Comparison of ENCODE assay signal across 14 cellular contexts in the genomic region with DNA sequence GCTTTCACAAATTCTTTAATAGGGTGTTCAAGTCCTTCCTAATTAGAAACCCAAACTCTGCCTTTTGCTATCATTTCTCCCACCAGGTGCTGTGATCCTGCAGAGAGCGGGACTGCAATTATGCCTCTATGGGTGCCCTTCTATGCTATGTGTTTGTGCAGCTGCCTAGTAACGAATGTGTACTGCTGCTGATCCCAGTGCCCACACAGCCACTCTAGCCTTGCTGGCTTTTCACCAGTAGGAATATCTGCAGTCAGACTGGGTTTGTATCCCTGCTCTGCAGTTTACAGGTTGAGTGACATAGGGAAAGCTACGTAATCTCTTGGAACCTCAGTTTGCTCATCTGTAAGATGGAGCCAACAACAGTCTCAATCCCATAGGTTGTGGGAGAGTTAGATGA.
DNase-seq lines count a peak whose midpoint lies in the region; ATAC-seq and TF ChIP-seq lines count a peak whose summit lies in the region.
"Had no signal": no experiment of that assay in that cellular context is flagged by ENCODE, and none has a peak within 500 bp of the region (broad histone marks: within the 10 kb centered on the region; RNA-seq: fewer than 3 reads in every experiment).

No MANE protein-coding gene starts in this region.

- H3K27me3 ChIP-seq in left ventricle myocardium inferior (ENCODE audit: low read depth) (no peaks in the 10 kb centered on the region), vagina (no peaks in the 10 kb centered on the region)

- DNase-seq in Right ventricle myocardium inferior (ENCODE audit: missing footprints), result no peak
- DNase-seq in left ventricle myocardium inferior, result no peak
- DNase-seq in NCI-H1417 (lab: John Stamatoyannopoulos, UW), result peak in 2 of 3 experiments; percentile 82 to 95
- peak; percentile 27 for DNase-seq in NCI-H345 treated with DMSO at 0.1 percent for 48 hours (lab: John Stamatoyannopoulos, UW; ENCODE audit: unreplicated experiment)
- DNase-seq in SHP77 treated with DMSO at 0.1 percent for 48 hours (lab: John Stamatoyannopoulos, UW), result peak; percentile 84
- no peak for DNase-seq in activated T-helper 2 cell treated with anti-CD3 and anti-CD28 coated beads, Interferon-gamma antibody, Interleukin-2, Interleukin-4, amounts not matched to agents 10 μg/mL and 5 μg/mL and 100 μg/mL, durations not matched to agents 14 hours and 24 hours and 36 hours (ENCODE audit: low spot score)
- no peak for DNase-seq in vagina (ENCODE audit: extremely low spot score in 2 of 2)
- DNase-seq: GM23248, NCI-H2171 treated with DMSO at 0.1 percent for 48 hours, NCI-H526 treated with DMSO at 0.1 percent for 48 hours, T-helper 2 cell had no signal

- intact Hi-C loops in Right ventricle myocardium inferior (cut with DNase I) (no loop called here), left ventricle myocardium inferior (cut with micrococcal nuclease) (no loop called here), vagina (cut with DNase I) (no loop called here)
- intact Hi-C loops in activated T-helper 2 cell treated with anti-CD3 and anti-CD28 coated beads, Interferon-gamma antibody, Interleukin-2, Interleukin-4, amounts not matched to agents 10 μg/mL and 5 μg/mL and 100 μg/mL, durations not matched to agents 14 hours and 24 hours and 36 hours (cut with micrococcal nuclease), result no loop called here

- peaks cover 16% of the 10 kb centered on the region for H3K9me3 Mint-ChIP-seq in activated T-helper 2 cell treated with anti-CD3 and anti-CD28 coated beads, Interferon-gamma antibody, Interleukin-2, Interleukin-4, amounts not matched to agents 10 μg/mL and 5 μg/mL and 100 μg/mL, durations not matched to agents 14 hours and 24 hours and 36 hours

- peak; percentile 35 for ATAC-seq in Right ventricle myocardium inferior
- ATAC-seq: A549, Panc1 had no signal

- no peak for TF ChIP-seq CTCF in left ventricle myocardium inferior (IDR thresholded peaks at IDR 0.05; ENCODE audit: borderline replicate concordance)
- no peak for TF ChIP-seq CTCF in vagina (IDR thresholded peaks at IDR 0.05)

- TF ChIP-seq POLR2A in vagina (IDR thresholded peaks at IDR 0.05), result no peak

- H3K36me3 ChIP-seq in left ventricle myocardium inferior (no peaks in the 10 kb centered on the region), vagina (no peaks in the 10 kb centered on the region)

- H3K4me3 ChIP-seq in left ventricle myocardium inferior (no peak overlapping the region), vagina (no peak overlapping the region)
- H3K4me3 ChIP-seq: A549, GM23248 had no signal

- no peaks in the 10 kb centered on the region for H3K27me3 Mint-ChIP-seq in activated T-helper 2 cell treated with anti-CD3 and anti-CD28 coated beads, Interferon-gamma antibody, Interleukin-2, Interleukin-4, amounts not matched to agents 10 μg/mL and 5 μg/mL and 100 μg/mL, durations not matched to agents 14 hours and 24 hours and 36 hours (ENCODE audit: low read depth)

- H3K27ac ChIP-seq in left ventricle myocardium inferior (replicated peaks), result no peak overlapping the region
- no peak overlapping the region for H3K27ac ChIP-seq in vagina
- H3K27ac ChIP-seq: A549, GM23248 had no signal

- no peak overlapping the region for H3K4me3 Mint-ChIP-seq in activated T-helper 2 cell treated with anti-CD3 and anti-CD28 coated beads, Interferon-gamma antibody, Interleukin-2, Interleukin-4, amounts not matched to agents 10 μg/mL and 5 μg/mL and 100 μg/mL, durations not matched to agents 14 hours and 24 hours and 36 hours (ENCODE audit: low read depth)
- H3K4me3 Mint-ChIP-seq: CD14-positive monocyte had no signal

- no peak overlapping the region for H3K27ac Mint-ChIP-seq in activated T-helper 2 cell treated with anti-CD3 and anti-CD28 coated beads, Interferon-gamma antibody, Interleukin-2, Interleukin-4, amounts not matched to agents 10 μg/mL and 5 μg/mL and 100 μg/mL, durations not matched to agents 14 hours and 24 hours and 36 hours
- H3K27ac Mint-ChIP-seq: CD14-positive monocyte had no signal

- no peaks in the 10 kb centered on the region for H3K4me1 Mint-ChIP-seq in activated T-helper 2 cell treated with anti-CD3 and anti-CD28 coated beads, Interferon-gamma antibody, Interleukin-2, Interleukin-4, amounts not matched to agents 10 μg/mL and 5 μg/mL and 100 μg/mL, durations not matched to agents 14 hours and 24 hours and 36 hours (ENCODE audit: low read depth)
- H3K4me1 Mint-ChIP-seq: CD14-positive monocyte had no signal

- peaks cover 32% of the 10 kb centered on the region for H3K9me3 ChIP-seq in left ventricle myocardium inferior (replicated peaks)
- H3K9me3 ChIP-seq in vagina, result no peaks in the 10 kb centered on the region

- no peaks in the 10 kb centered on the region for H3K36me3 Mint-ChIP-seq in activated T-helper 2 cell treated with anti-CD3 and anti-CD28 coated beads, Interferon-gamma antibody, Interleukin-2, Interleukin-4, amounts not matched to agents 10 μg/mL and 5 μg/mL and 100 μg/mL, durations not matched to agents 14 hours and 24 hours and 36 hours (ENCODE audit: low read depth)
- H3K36me3 Mint-ChIP-seq: CD14-positive monocyte had no signal

- no peaks in the 10 kb centered on the region for H3K4me1 ChIP-seq in left ventricle myocardium inferior
- no peaks in the 10 kb centered on the region for H3K4me1 ChIP-seq in vagina
- H3K4me1 ChIP-seq: A549 had no signal

Comparison
In these comparisons a context has a peak if more than half of its experiments do, and no peak if none do; other contexts are left out.
1. DNase-seq: peak in NCI-H1417 (2 of 3), NCI-H345 treated with DMSO at 0.1 percent for 48 hours (single experiment) and SHP77 treated with DMSO at 0.1 percent for 48 hours (single experiment); none in Right ventricle myocardium inferior (single experiment), left ventricle myocardium inferior (single experiment), activated T-helper 2 cell treated with anti-CD3 and anti-CD28 coated beads, Interferon-gamma antibody, Interleukin-2, Interleukin-4, amounts not matched to agents 10 μg/mL and 5 μg/mL and 100 μg/mL, durations not matched to agents 14 hours and 24 hours and 36 hours (single experiment) and vagina (0 of 2).